ENCODE assay signal across 15 cellular contexts in the genomic region with DNA sequence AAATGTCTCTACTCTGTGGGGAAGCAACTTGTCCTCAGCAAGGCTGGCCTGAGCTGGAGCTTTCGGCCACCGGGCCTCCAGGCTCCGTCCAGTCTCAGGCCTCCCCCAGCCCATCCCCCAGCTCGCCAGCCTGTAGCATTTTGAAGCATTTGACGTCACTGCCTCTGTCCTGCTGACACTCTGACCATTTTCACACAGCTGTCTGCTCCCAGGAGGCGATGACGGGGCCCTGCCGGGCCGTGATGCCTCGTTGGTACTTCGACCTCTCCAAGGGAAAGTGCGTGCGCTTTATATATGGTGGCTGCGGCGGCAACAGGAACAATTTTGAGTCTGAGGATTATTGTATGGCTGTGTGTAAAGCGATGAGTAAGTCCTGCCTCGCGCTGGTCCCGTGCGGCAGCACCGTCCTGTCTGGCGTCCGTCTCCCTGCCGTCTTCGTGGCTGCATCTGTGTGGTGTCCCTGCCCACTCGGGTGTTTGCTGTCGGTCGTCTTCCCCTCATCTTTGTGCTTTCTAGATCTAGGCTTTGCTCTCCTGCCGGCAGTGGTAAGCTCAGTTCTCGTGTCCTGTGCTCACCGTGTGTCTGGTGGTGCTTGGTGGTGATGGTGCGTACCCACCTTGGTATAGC. TPM values are rescaled to one million over a fixed set of nuclear protein-coding genes. Genes with fewer than 3 reads are reported as not detected.
DNase-seq lines count a peak whose midpoint lies in the region; ATAC-seq, FAIRE-seq and TF ChIP-seq lines count a peak whose summit lies in the region.
"Had no signal": no experiment of that assay in that cellular context is flagged by ENCODE, and none has a peak within 500 bp of the region (broad histone marks: within the 10 kb centered on the region; RNA-seq: fewer than 3 reads in every experiment).

No MANE protein-coding gene starts in this region.

- dilution Hi-C loops in endothelial cell of umbilical vein (cut with MboI; ENCODE audit: extremely low pct_ligation_motif_present, low sequenced_read_pairs) = no loop called here

- peak in 1 of 4 donors; percentile 2 for ATAC-seq in heart left ventricle
- no peak for ATAC-seq in Right ventricle myocardium superior (ENCODE audit: poor library complexity)
- ATAC-seq in naive B cell (ENCODE audit: low read depth in 2 of 2) = no peak
- ATAC-seq in aorta (ENCODE audit: low FRiP score) = peak; percentile 41
- no peak for ATAC-seq in HG02588 (IDR thresholded peaks at IDR 0.05; ENCODE audit: unreplicated experiment)

- H3K4me1 ChIP-seq in heart left ventricle (peaks cover 0 to 81% (median 22%) of the 10 kb centered on the region in 12 donors), endothelial cell of umbilical vein (ENCODE audit: control insufficient read depth, extremely low read depth, insufficient read depth, low read length) (peaks cover 60% of the 10 kb centered on the region), aorta (ENCODE audit: control insufficient read depth in 1 of 2, insufficient read depth in 2 of 2, low read length in 2 of 2) (peaks cover 0 to 1% of the 10 kb centered on the region in 2 donors)
- peaks cover 16% of the 10 kb centered on the region for H3K4me1 ChIP-seq in CD8-positive, alpha-beta memory T cell (ENCODE audit: insufficient read depth, low read length)

- peak overlapping the region in 5 of 6 donors; percentile 57 to 90 (median 72) for H3K27ac Mint-ChIP-seq in naive B cell
- H3K27ac Mint-ChIP-seq in CD8-positive, alpha-beta memory T cell = no peak overlapping the region
- H3K27ac Mint-ChIP-seq: T-helper 2 cell treated with Interferon-gamma antibody and Interleukin-4, amounts not matched to agents 5 μg/mL and 100 μg/mL, for 36 hours had no signal

- peak overlapping the region; percentile 34 to 90 (median 78) for H3K4me3 Mint-ChIP-seq in naive B cell
- no peak overlapping the region for H3K4me3 Mint-ChIP-seq in CD8-positive, alpha-beta memory T cell
- H3K4me3 Mint-ChIP-seq: T-helper 2 cell treated with Interferon-gamma antibody and Interleukin-4, amounts not matched to agents 5 μg/mL and 100 μg/mL, for 36 hours had no signal

- POLR2A ChIA-PET in endothelial cell of umbilical vein (lab: Charles Lee) = interaction anchor here (1.1 to 3.3 kb wide), 3 partner anchors 9 to 120 kb away, joined by 3 to 11 read pairs (median 8); partner anchors contain the start of genes APLP2 and PRDM10
- POLR2A ChIA-PET in CD8-positive, alpha-beta memory T cell (lab: Charles Lee) = interaction anchor here (0.6 kb wide), 1 partner anchor 122 kb away, joined by 3 read pairs; no protein-coding TSS in a partner anchor

- intact Hi-C loops in heart left ventricle (cut with DNase I) (loop anchor here in 6 of 10 donors (2.0 to 10.0 kb wide), 6 partner anchors 49 to 123 kb away; partner anchors contain the start of genes PRDM10 (in 3 of the 6) and APLP2 (in 1 of the 6)), Right ventricle myocardium superior (cut with DNase I) (loop anchor here (10.0 kb wide), 2 partner anchors 49 to 129 kb away; no protein-coding TSS in a partner anchor), endothelial cell of umbilical vein (cut with micrococcal nuclease) (no loop called here), aorta (cut with DNase I) (loop anchor here in 1 of 2 donors (5.0 to 10.0 kb wide), 2 partner anchors 56 to 119 kb away; partner anchors contain the start of genes APLP2 and PRDM10)

- H3K27ac ChIP-seq in heart left ventricle (peak overlapping the region in 9 of 12 donors; percentile 12 to 61 (median 34)), endothelial cell of umbilical vein (ENCODE audit: insufficient read depth, low read depth, low read length) (peak overlapping the region; percentile 84), aorta (ENCODE audit: low read depth in 1 of 2, low read length in 2 of 2) (peak overlapping the region in 1 of 2 donors; percentile 66)
- no peak overlapping the region for H3K27ac ChIP-seq in CD8-positive, alpha-beta memory T cell (ENCODE audit: low read depth, low read length)

- no peaks in the 10 kb centered on the region for H4K20me1 ChIP-seq in endothelial cell of umbilical vein (replicated peaks; ENCODE audit: control insufficient read depth, extremely low read depth, insufficient read depth, low read length)

- H2AFZ ChIP-seq in endothelial cell of umbilical vein (ENCODE audit: low read depth, low read length) = no peak overlapping the region

- 88 to 95% (median 92%) methylated on average over 28 to 32 of the region's 32 CpGs for WGBS in heart left ventricle, 4 donors
- WGBS in aorta, 2 donors = 91 to 92% methylated on average over 32 of the region's 32 CpGs

- H3K27me3 ChIP-seq in heart left ventricle (no peaks in the 10 kb centered on the region), endothelial cell of umbilical vein (ENCODE audit: control insufficient read depth in 2 of 2, insufficient read depth in 2 of 2, low read length in 2 of 2) (no peaks in the 10 kb centered on the region), aorta (ENCODE audit: control insufficient read depth in 1 of 2, insufficient read depth in 2 of 2, low read length in 1 of 2) (no peaks in the 10 kb centered on the region)
- H3K27me3 ChIP-seq in CD8-positive, alpha-beta memory T cell (ENCODE audit: insufficient read depth, low read length, poor library complexity, severe bottlenecking) = no peaks in the 10 kb centered on the region
- H3K27me3 ChIP-seq: suprapubic skin had no signal

- H3K79me2 ChIP-seq in endothelial cell of umbilical vein (ENCODE audit: control insufficient read depth, insufficient read depth, low read length) = peaks cover 53% of the 10 kb centered on the region

- no peak for DNase-seq in heart left ventricle
- no peak for DNase-seq in Right ventricle myocardium superior
- DNase-seq in endothelial cell of umbilical vein (ENCODE audit: low read depth, low spot score) = no peak
- DNase-seq in naive B cell = no peak
- DNase-seq in aorta = no peak
- no peak for DNase-seq in CD8-positive, alpha-beta memory T cell
- DNase-seq in SHP77 (lab: John Stamatoyannopoulos, UW) = no peak
- DNase-seq: activated CD4-positive, alpha-beta T cell treated with anti-CD3 and anti-CD28 coated beads, Interleukin-2, amount 50 U/mL, for 4 hours; activated gamma-delta T cell treated with Interleukin-2 at 50 U/mL for 16 hours; NCI-H1092 had no signal

- no peak for FAIRE-seq in endothelial cell of umbilical vein (lab: Jason Lieb, UNC)

- TF ChIP-seq CTCF in heart left ventricle (IDR thresholded peaks at IDR 0.05) (no peak), endothelial cell of umbilical vein (IDR thresholded peaks at IDR 0.05; ENCODE audit: extremely low read depth in 1 of 2, insufficient read depth in 1 of 2, low read depth in 1 of 2, low read length in 2 of 2) (no peak)

- H3K36me3 Mint-ChIP-seq in naive B cell = peaks cover 24 to 27% of the 10 kb centered on the region in 2 donors
- H3K36me3 Mint-ChIP-seq in CD8-positive, alpha-beta memory T cell = peaks cover 11 to 68% (median 21%) of the 10 kb centered on the region in 3 donors

- H3K9ac ChIP-seq in endothelial cell of umbilical vein (replicated peaks; ENCODE audit: extremely low read depth, insufficient read depth, low read length) = no peak overlapping the region

- peaks cover 56 to 87% (median 67%) of the 10 kb centered on the region in 3 donors for H3K4me1 Mint-ChIP-seq in naive B cell
- H3K4me1 Mint-ChIP-seq in CD8-positive, alpha-beta memory T cell = peaks cover 31 to 37% (median 34%) of the 10 kb centered on the region in 3 donors

- H3K9me1 ChIP-seq in endothelial cell of umbilical vein (replicated peaks; ENCODE audit: control insufficient read depth, extremely low read depth, insufficient read depth, low read length) = no peaks in the 10 kb centered on the region

- no peaks in the 10 kb centered on the region for H3K9me3 ChIP-seq in heart left ventricle
- H3K9me3 ChIP-seq in endothelial cell of umbilical vein (replicated peaks; ENCODE audit: control insufficient read depth, insufficient read depth, low read length) = no peaks in the 10 kb centered on the region
- no peaks in the 10 kb centered on the region for H3K9me3 ChIP-seq in aorta (ENCODE audit: control insufficient read depth, low read length)
- H3K9me3 ChIP-seq in CD8-positive, alpha-beta memory T cell (ENCODE audit: low read length) = no peaks in the 10 kb centered on the region
- H3K9me3 ChIP-seq: suprapubic skin had no signal

- H3K4me3 ChIP-seq in heart left ventricle (no peak overlapping the region), endothelial cell of umbilical vein (replicated peaks in 1 of 3; ENCODE audit: insufficient read depth in 1 of 3, low read depth in 1 of 3, low read length in 3 of 3) (no peak overlapping the region), aorta (ENCODE audit: low read length in 2 of 2) (no peak overlapping the region)
- H3K4me3 ChIP-seq in CD8-positive, alpha-beta memory T cell (ENCODE audit: low read length) = no peak overlapping the region
- H3K4me3 ChIP-seq: skin epidermis, suprapubic skin had no signal

- H3K9me3 Mint-ChIP-seq in naive B cell = no peaks in the 10 kb centered on the region
- no peaks in the 10 kb centered on the region for H3K9me3 Mint-ChIP-seq in CD8-positive, alpha-beta memory T cell
- H3K9me3 Mint-ChIP-seq: T-helper 2 cell treated with Interferon-gamma antibody and Interleukin-4, amounts not matched to agents 5 μg/mL and 100 μg/mL, for 36 hours had no signal

- TF ChIP-seq POLR2A in heart left ventricle (IDR thresholded peaks at IDR 0.05) (no peak), endothelial cell of umbilical vein (IDR thresholded peaks at IDR 0.05; ENCODE audit: low read depth, low read length) (no peak)

- H3K4me2 ChIP-seq in endothelial cell of umbilical vein (ENCODE audit: insufficient read depth, low read length) = peak overlapping the region; percentile 59

- CTCF ChIA-PET in endothelial cell of umbilical vein (lab: Charles Lee) = interaction anchor here (1.2 to 1.8 kb wide), 7 partner anchors 8 to 228 kb away, joined by 3 to 18 read pairs (median 6); partner anchors contain the start of gene NFRKB
- CTCF ChIA-PET in CD8-positive, alpha-beta memory T cell (lab: Charles Lee) = interaction anchor here (1.2 to 3.3 kb wide), 2 partner anchors 9 to 200 kb away, joined by 3 to 14 read pairs; no protein-coding TSS in a partner anchor

- BruUV-seq in endothelial cell of umbilical vein (replicated peaks; lab: Mats Ljungman, UMichigan) = no TSS peak

- H3K36me3 ChIP-seq in heart left ventricle (peaks cover 0 to 82% (median 43%) of the 10 kb centered on the region in 9 donors), endothelial cell of umbilical vein (ENCODE audit: control insufficient read depth in 2 of 2, extremely low read depth in 1 of 2, insufficient read depth in 2 of 2, low read length in 2 of 2) (peaks cover 23 to 24% of the 10 kb centered on the region in 2 experiments), aorta (ENCODE audit: control insufficient read depth in 1 of 2, insufficient read depth in 2 of 2, low read length in 1 of 2) (peaks cover 0 to 17% of the 10 kb centered on the region in 2 donors)
- H3K36me3 ChIP-seq in CD8-positive, alpha-beta memory T cell (ENCODE audit: insufficient read depth, low read length) = peaks cover 4% of the 10 kb centered on the region

- H3K27me3 Mint-ChIP-seq in naive B cell = no peaks in the 10 kb centered on the region
- H3K27me3 Mint-ChIP-seq in CD8-positive, alpha-beta memory T cell = no peaks in the 10 kb centered on the region

RNA-seq across cellular contexts. Expression of gene ST14, which starts 36.1 kb away (rescaled TPM):
- 10 to 100 TPM in 1 of 9 donors, 1 to 10 TPM in 4, under 1 TPM in 4; 0.37 to 13.0 (median 1.3) TPM for total RNA-seq in heart left ventricle
- 1 to 10 TPM in 1 of 2 donors, under 1 TPM in 1; 0.61 to 1.4 TPM for polyA plus RNA-seq in heart left ventricle
- total RNA-seq in Right ventricle myocardium superior = 1.8 TPM
- total RNA-seq in endothelial cell of umbilical vein = not detected in 2 replicates
- 0.08 TPM in 2 replicates for polyA plus RNA-seq in endothelial cell of umbilical vein
- polyA plus RNA-seq in endothelial cell of umbilical vein (2011; cell fraction: cytosol; rRNA removed) = 0.03 and 0.07 TPM in 2 replicates
- polyA plus RNA-seq in endothelial cell of umbilical vein (2011; cell fraction: nucleus; rRNA removed) = not detected in 2 replicates
- polyA plus RNA-seq in endothelial cell of umbilical vein (2012) = not detected in 2 replicates
- polyA minus RNA-seq in endothelial cell of umbilical vein = not detected in 2 replicates
- 1.4 TPM for polyA minus RNA-seq in endothelial cell of umbilical vein (2011; cell fraction: cytosol; rRNA and poly(A)+ RNA removed)
- polyA minus RNA-seq in endothelial cell of umbilical vein (2011; cell fraction: nucleus; rRNA and poly(A)+ RNA removed) = not detected in 2 replicates
- 10 to 100 TPM; 13.4 to 38.8 (median 20.0) TPM for polyA plus RNA-seq in naive B cell (ENCODE audit: low read depth in 6 of 6)
- 1 to 10 TPM; 3.6 to 8.7 TPM for total RNA-seq in aorta
- 10 to 100 TPM in 1 of 2 donors, under 1 TPM in 1; 0.74 to 14.4 TPM for polyA plus RNA-seq in aorta
- under 1 TPM; 0.18 to 0.35 TPM for total RNA-seq in CD8-positive, alpha-beta memory T cell
- polyA plus RNA-seq in CD8-positive, alpha-beta memory T cell = not detected
- total RNA-seq: A172 had no signal

RNA-seq across cellular contexts. Expression of gene APLP2, which starts 53.8 kb away (rescaled TPM):
- total RNA-seq in heart left ventricle (100 to 1,000 TPM; 215 to 423 (median 334) TPM), Right ventricle myocardium superior (268 TPM), endothelial cell of umbilical vein (503 and 543 TPM in 2 replicates), aorta (100 to 1,000 TPM; 367 to 414 TPM)
- polyA plus RNA-seq in heart left ventricle (100 to 1,000 TPM; 121 to 222 TPM), endothelial cell of umbilical vein (433 and 493 TPM in 2 replicates), naive B cell (ENCODE audit: low read depth in 6 of 6) (100 to 1,000 TPM; 289 to 343 (median 310) TPM), aorta (100 to 1,000 TPM; 219 to 405 TPM)
- polyA plus RNA-seq in endothelial cell of umbilical vein (2011; cell fraction: cytosol; rRNA removed) = 441 and 461 TPM in 2 replicates
- 379 and 479 TPM in 2 replicates for polyA plus RNA-seq in endothelial cell of umbilical vein (2011; cell fraction: nucleus; rRNA removed)
- polyA plus RNA-seq in endothelial cell of umbilical vein (2012) = 1,126 and 1,231 TPM in 2 replicates
- polyA minus RNA-seq in endothelial cell of umbilical vein = 350 and 416 TPM in 2 replicates
- polyA minus RNA-seq in endothelial cell of umbilical vein (2011; cell fraction: cytosol; rRNA and poly(A)+ RNA removed) = 23.5 TPM
- polyA minus RNA-seq in endothelial cell of umbilical vein (2011; cell fraction: nucleus; rRNA and poly(A)+ RNA removed) = 122 and 144 TPM in 2 replicates
- total RNA-seq in CD8-positive, alpha-beta memory T cell = 10 to 100 TPM; 58.5 to 60.1 TPM
- 58.8 TPM for polyA plus RNA-seq in CD8-positive, alpha-beta memory T cell

Comparison
In these comparisons a context has a peak if more than half of its experiments do, and no peak if none do; other contexts are left out.
1. H3K27ac Mint-ChIP-seq: peak in naive B cell (5 of 6); none in CD8-positive, alpha-beta memory T cell (0 of 8).
2. H3K4me3 Mint-ChIP-seq: peak in naive B cell (8 of 8); none in CD8-positive, alpha-beta memory T cell (0 of 7).